ENCODE assay signal across 9 cellular contexts in the genomic region with DNA sequence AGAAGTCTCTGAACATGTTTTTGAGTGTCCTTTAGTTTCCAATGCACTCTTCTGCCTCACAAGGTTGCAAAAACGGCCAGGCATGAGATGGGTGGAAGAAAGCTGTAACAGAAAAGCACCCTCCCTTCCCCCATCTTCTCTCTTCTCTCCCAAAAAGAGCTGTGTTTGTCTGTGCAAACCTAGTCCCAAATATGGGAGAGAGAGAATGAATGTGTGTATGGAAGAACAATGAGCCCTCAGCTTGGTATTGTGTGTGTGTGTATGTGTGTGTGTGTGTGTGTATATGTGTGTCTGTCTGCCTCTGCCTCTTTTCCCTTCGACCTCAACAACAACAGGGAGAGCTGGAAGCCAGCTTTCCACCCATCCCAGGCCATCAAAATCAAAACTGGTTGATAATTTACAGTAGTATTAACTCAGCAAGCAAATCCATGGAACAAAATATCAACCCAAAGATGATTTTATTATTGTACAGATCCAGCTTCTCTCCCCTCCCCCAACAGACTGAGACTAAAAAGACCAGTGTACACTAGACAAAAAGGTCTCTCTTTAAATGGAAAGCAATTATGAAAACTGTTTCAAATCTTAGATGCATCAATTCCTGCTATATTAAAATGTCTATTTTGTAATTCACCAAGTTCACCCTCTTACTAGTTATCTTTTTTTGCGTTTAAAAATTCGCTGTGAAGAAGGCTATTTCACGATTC. TPM values are rescaled to one million over a fixed set of nuclear protein-coding genes. Genes with fewer than 3 reads are reported as not detected.
DNase-seq lines count a peak whose midpoint lies in the region; FAIRE-seq and TF ChIP-seq lines count a peak whose summit lies in the region.
"Had no signal": no experiment of that assay in that cellular context is flagged by ENCODE, and none has a peak within 500 bp of the region (broad histone marks: within the 10 kb centered on the region; RNA-seq: fewer than 3 reads in every experiment).

No MANE protein-coding gene starts in this region.

- FAIRE-seq in urothelium cell line (lab: Jason Lieb, UNC), result no peak
- FAIRE-seq: A204.1 had no signal

- no peaks in the 10 kb centered on the region for H3K27me3 Mint-ChIP-seq in chondrocyte (ENCODE audit: low read depth)

- no peaks in the 10 kb centered on the region for H3K36me3 Mint-ChIP-seq in chondrocyte (ENCODE audit: low read depth)

- H3K4me1 Mint-ChIP-seq in chondrocyte (ENCODE audit: low read depth), result peaks cover 58% of the 10 kb centered on the region

- H3K27ac Mint-ChIP-seq in chondrocyte (ENCODE audit: unreplicated experiment), result peak overlapping the region; percentile 87

- peak overlapping the region; percentile 93 for H3K4me3 Mint-ChIP-seq in chondrocyte (ENCODE audit: unreplicated experiment)

- DNase-seq in DMS 273 (lab: John Stamatoyannopoulos, UW; ENCODE audit: unreplicated experiment) (peak; percentile 50), DMS 273 treated with DMSO at 0.1 percent for 48 hours (lab: John Stamatoyannopoulos, UW) (no peak), NCI-H69 (lab: John Stamatoyannopoulos, UW) (peak; percentile 60), chondrocyte (ENCODE audit: low spot score) (no peak), middle frontal gyrus (ENCODE audit: extremely low spot score, low spot score) (peak; percentile 36), NCI-H446 treated with DMSO at 0.1 percent for 48 hours (lab: John Stamatoyannopoulos, UW) (no peak), NCI-H187 treated with DMSO at 0.1 percent for 48 hours (lab: John Stamatoyannopoulos, UW) (no peak), urothelium cell line (ENCODE audit: low spot score) (no peak)

- no peaks in the 10 kb centered on the region for H3K9me3 Mint-ChIP-seq in chondrocyte (ENCODE audit: low read depth)

- TF ChIP-seq CTCF in chondrocyte (IDR thresholded peaks at IDR 0.05), result no peak

RNA-seq across cellular contexts. Expression of a gene that starts 1.7 kb away (rescaled TPM):
- 64.9 to 83.8 TPM (median 65.8 TPM) in 3 replicates for total RNA-seq in chondrocyte

Comparison
In these comparisons a context has a peak if more than half of its experiments do, and no peak if none do; other contexts are left out.
1. DNase-seq: peak in DMS 273 (single experiment), NCI-H69 (single experiment) and middle frontal gyrus (single experiment); none in DMS 273 treated with DMSO at 0.1 percent for 48 hours (single experiment), chondrocyte (single experiment), NCI-H446 treated with DMSO at 0.1 percent for 48 hours (single experiment), NCI-H187 treated with DMSO at 0.1 percent for 48 hours (single experiment) and urothelium cell line (single experiment).